Comparison of ENCODE assay signal across 29 cellular contexts in genomic region chr6:22101163-22101562, GRCh38.
"Had no signal": no experiment of that assay in that cellular context is flagged by ENCODE, and none has a peak within 500 bp of the region (broad histone marks: within the 10 kb centered on the region; RNA-seq: fewer than 3 reads in every experiment).

No MANE protein-coding gene starts in this region.

- H3K4me3 ChIP-seq: ascending aorta, Peyer's patch, SJCRH30 had no signal

- H3K9me3 Mint-ChIP-seq: activated naive CD4-positive, alpha-beta T cell treated with anti-CD3 and anti-CD28 coated beads, Interleukin-2, amount 50 U/mL, for 24 hours; WTC11 had no signal

- H3K4me1 Mint-ChIP-seq: activated naive CD4-positive, alpha-beta T cell treated with anti-CD3 and anti-CD28 coated beads, Interleukin-2, amount 50 U/mL, for 24 hours; central memory CD8-positive, alpha-beta T cell; WTC11 had no signal

- H3K4me3 Mint-ChIP-seq: activated CD8-positive, alpha-beta T cell treated with anti-CD3 and anti-CD28 coated beads, Interleukin-2, amount 10 ng/mL, durations not matched to agents 7 days and 5 days; activated naive CD4-positive, alpha-beta T cell treated with anti-CD3 and anti-CD28 coated beads, Interleukin-2, amount 50 U/mL, for 24 hours; activated T-helper 1 cell treated with anti-CD3 and anti-CD28 coated beads, Interleukin-12 subunit alpha, Interleukin-12 subunit beta, Interleukin-2, Interleukin-4 antibody, amounts not matched to agents 30 ng/mL and 10 ng/mL and 1 ng/mL, durations not matched to agents 14 hours and 24 hours and 36 hours; brain; central memory CD8-positive, alpha-beta T cell; T-helper 1 cell treated with Interleukin-12 subunit alpha and Interleukin-12 subunit beta and Interleukin-4 antibody, amounts not matched to agents 30 μg/mL and 1 μg/mL, for 36 hours; WTC11 had no signal

- H3K27me3 Mint-ChIP-seq: brain; central memory CD8-positive, alpha-beta T cell had no signal

- DNase-seq: activated CD4-positive, alpha-beta T cell treated with anti-CD3 and anti-CD28 coated beads for 48 hours; activated CD4-positive, alpha-beta T cell treated with anti-CD3 and anti-CD28 coated beads, Interleukin-2, amount 50 U/mL, for 4 hours; activated CD4-positive, CD25-positive, alpha-beta regulatory T cell treated with anti-CD3 and anti-CD28 coated beads, Interleukin-2, amount 50 U/mL, for 72 hours; activated CD8-positive, alpha-beta memory T cell treated with anti-CD3 and anti-CD28 coated beads, Interleukin-2, amount 50 U/mL, for 48 hours; activated CD8-positive, alpha-beta T cell treated with anti-CD3 and anti-CD28 coated beads, Interleukin-2, amount 10 ng/mL, durations not matched to agents 7 days and 5 days; activated effector memory CD4-positive, alpha-beta T cell treated with Interleukin-2 at 50 U/mL for 16 hours; activated naive CD4-positive, alpha-beta T cell; activated T-cell treated with anti-CD3 and anti-CD28 coated beads, Interleukin-2, amount 50 U/mL, for 1 hour; amniotic stem cell; NCI-H1092; NCI-H1417 treated with DMSO at 0.1 percent for 48 hours; NCI-H1694; NCI-H2029; NCI-H2107; NCI-H2171 treated with DMSO at 0.1 percent for 48 hours; NCI-H226; NCI-H526; NCI-H774; NK-92 treated with Interleukin-12 subunit alpha and Interleukin-12 subunit beta, amount 100 ng/mL, for 24 hours; Peyer's patch; Right ventricle myocardium superior; SJCRH30 had no signal

- H3K36me3 Mint-ChIP-seq: activated naive CD4-positive, alpha-beta T cell treated with anti-CD3 and anti-CD28 coated beads, Interleukin-2, amount 50 U/mL, for 24 hours; WTC11 had no signal

- H3K27ac Mint-ChIP-seq: activated CD8-positive, alpha-beta T cell treated with anti-CD3 and anti-CD28 coated beads, Interleukin-2, amount 10 ng/mL, durations not matched to agents 7 days and 5 days; activated naive CD4-positive, alpha-beta T cell treated with anti-CD3 and anti-CD28 coated beads, Interleukin-2, amount 50 U/mL, for 24 hours; activated T-helper 1 cell treated with anti-CD3 and anti-CD28 coated beads, Interleukin-12 subunit alpha, Interleukin-12 subunit beta, Interleukin-2, Interleukin-4 antibody, amounts not matched to agents 30 ng/mL and 10 ng/mL and 1 ng/mL, durations not matched to agents 14 hours and 24 hours and 36 hours; T-helper 1 cell treated with Interleukin-12 subunit alpha and Interleukin-12 subunit beta and Interleukin-4 antibody, amounts not matched to agents 30 μg/mL and 1 μg/mL, for 36 hours; WTC11 had no signal

- ATAC-seq: activated CD8-positive, alpha-beta T cell treated with anti-CD3 and anti-CD28 coated beads, Interleukin-2, amount 10 ng/mL, durations not matched to agents 7 days and 5 days; WTC11 had no signal
